26 cellular contexts compared by ENCODE assay signal in the genomic region with DNA sequence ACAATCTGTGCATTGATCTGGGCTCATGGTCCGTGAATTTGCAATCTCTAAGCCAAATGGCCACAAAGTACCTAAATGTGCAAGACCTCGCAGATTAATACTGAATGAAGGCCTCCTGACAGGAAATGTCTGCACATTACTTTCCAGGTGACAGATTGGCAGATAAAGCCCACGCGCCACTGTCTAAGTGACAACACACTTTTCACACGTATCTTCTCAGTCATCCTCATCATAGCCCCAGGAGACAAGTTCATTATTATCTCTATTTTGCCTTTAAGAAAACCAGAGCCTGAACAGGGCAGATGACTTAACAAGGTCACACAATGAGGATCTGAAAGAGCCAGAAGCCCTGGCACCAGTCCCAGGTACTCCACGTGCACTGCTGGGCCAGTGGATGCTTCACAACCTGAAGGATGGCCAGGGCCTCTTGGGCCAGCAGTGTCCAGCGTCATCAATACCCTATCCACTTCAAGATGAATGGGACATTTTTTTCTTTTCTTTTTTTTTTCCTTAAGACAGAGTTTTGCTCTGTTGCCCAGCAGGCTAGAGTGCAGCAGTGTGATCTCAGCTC.
"Had no signal": no experiment of that assay in that cellular context is flagged by ENCODE, and none has a peak within 500 bp of the region (broad histone marks: within the 10 kb centered on the region; RNA-seq: fewer than 3 reads in every experiment).

No MANE protein-coding gene starts in this region.

- H3K27ac Mint-ChIP-seq: effector memory CD8-positive, alpha-beta T cell; immature natural killer cell; memory B cell; naive B cell; natural killer cell treated with Interleukin-12 subunit alpha and Interleukin-12 subunit beta and Interleukin-15 and Interleukin-18, amount 100 ng/mL, for 72 hours; neural progenitor cell; stimulated activated effector memory CD8-positive, alpha-beta T cell treated with anti-CD3 and anti-CD28 coated beads, Interleukin-12 subunit alpha, Interleukin-12 subunit beta, amount 100 ng/mL, for 72 hours had no signal

- H3K4me1 Mint-ChIP-seq: immature natural killer cell; memory B cell; naive B cell; neural progenitor cell; stimulated activated effector memory CD8-positive, alpha-beta T cell treated with anti-CD3 and anti-CD28 coated beads, Interleukin-12 subunit alpha, Interleukin-12 subunit beta, amount 100 ng/mL, for 72 hours had no signal

- H3K27me3 ChIP-seq: esophagus squamous epithelium, heart right ventricle, neural progenitor cell, sigmoid colon, stomach, tibial nerve, upper lobe of left lung had no signal

- H3K4me1 ChIP-seq: esophagus squamous epithelium, heart right ventricle, neural progenitor cell, prostate gland, sigmoid colon, stomach, tibial nerve, upper lobe of left lung had no signal

- H3K27ac ChIP-seq: esophagus squamous epithelium, heart right ventricle, neural progenitor cell, prostate gland, sigmoid colon, stomach, thoracic aorta, tibial nerve, upper lobe of left lung had no signal

- H3K9ac ChIP-seq: neural progenitor cell had no signal

- DNase-seq: cortex of kidney; effector memory CD8-positive, alpha-beta T cell; erythroblast; esophagus squamous epithelium; foreskin melanocyte; glutamatergic neuron; heart right ventricle; immature natural killer cell; islet precursor cell; kidney glomerular epithelial cell; naive B cell; right cardiac atrium; sigmoid colon; stimulated activated CD4-positive, alpha-beta T cell treated with anti-CD3 and anti-CD28 coated beads, Interleukin-2, amount 100 ng/mL, for 24 hours; stimulated activated CD4-positive, alpha-beta T cell treated with anti-CD3 and anti-CD28 coated beads, Interleukin-4, amount 100 ng/mL, for 24 hours; stimulated activated naive CD4-positive, alpha-beta T cell treated with Interleukin-2 at 50 U/mL for 16 hours; stomach; upper lobe of left lung had no signal

- H3K9me3 ChIP-seq: esophagus squamous epithelium, heart right ventricle, prostate gland, sigmoid colon, stomach, thoracic aorta, tibial nerve, upper lobe of left lung had no signal

- H3K4me2 ChIP-seq: neural progenitor cell had no signal

- H3K27me3 Mint-ChIP-seq: effector memory CD8-positive, alpha-beta T cell; naive B cell; natural killer cell treated with Interleukin-12 subunit alpha and Interleukin-12 subunit beta and Interleukin-15 and Interleukin-18, amount 100 ng/mL, for 72 hours had no signal

- H3K36me3 Mint-ChIP-seq: memory B cell; naive B cell; natural killer cell treated with Interleukin-12 subunit alpha and Interleukin-12 subunit beta and Interleukin-15 and Interleukin-18, amount 100 ng/mL, for 72 hours; neural progenitor cell; stimulated activated effector memory CD8-positive, alpha-beta T cell treated with anti-CD3 and anti-CD28 coated beads, Interleukin-12 subunit alpha, Interleukin-12 subunit beta, amount 100 ng/mL, for 72 hours had no signal

- H2AFZ ChIP-seq: neural progenitor cell had no signal

- H3K4me3 Mint-ChIP-seq: effector memory CD8-positive, alpha-beta T cell; immature natural killer cell; memory B cell; naive B cell; natural killer cell treated with Interleukin-12 subunit alpha and Interleukin-12 subunit beta and Interleukin-15 and Interleukin-18, amount 100 ng/mL, for 72 hours; neural progenitor cell; stimulated activated effector memory CD8-positive, alpha-beta T cell treated with anti-CD3 and anti-CD28 coated beads, Interleukin-12 subunit alpha, Interleukin-12 subunit beta, amount 100 ng/mL, for 72 hours had no signal

- ATAC-seq: effector memory CD8-positive, alpha-beta T cell; heart right ventricle; natural killer cell treated with Interleukin-12 subunit alpha and Interleukin-12 subunit beta and Interleukin-15 and Interleukin-18, amount 100 ng/mL, for 72 hours; right cardiac atrium; stimulated activated effector memory CD8-positive, alpha-beta T cell treated with anti-CD3 and anti-CD28 coated beads, Interleukin-12 subunit alpha, Interleukin-12 subunit beta, amount 100 ng/mL, for 72 hours had no signal

- H3K4me3 ChIP-seq: esophagus squamous epithelium, heart right ventricle, lung, neural progenitor cell, prostate gland, sigmoid colon, stomach, thoracic aorta, tibial nerve, upper lobe of left lung had no signal

- H3K36me3 ChIP-seq: esophagus squamous epithelium, heart right ventricle, neural progenitor cell, prostate gland, sigmoid colon, stomach, thoracic aorta, tibial nerve, upper lobe of left lung had no signal
